ENCODE assay signal across 1 cellular context in the genomic region with DNA sequence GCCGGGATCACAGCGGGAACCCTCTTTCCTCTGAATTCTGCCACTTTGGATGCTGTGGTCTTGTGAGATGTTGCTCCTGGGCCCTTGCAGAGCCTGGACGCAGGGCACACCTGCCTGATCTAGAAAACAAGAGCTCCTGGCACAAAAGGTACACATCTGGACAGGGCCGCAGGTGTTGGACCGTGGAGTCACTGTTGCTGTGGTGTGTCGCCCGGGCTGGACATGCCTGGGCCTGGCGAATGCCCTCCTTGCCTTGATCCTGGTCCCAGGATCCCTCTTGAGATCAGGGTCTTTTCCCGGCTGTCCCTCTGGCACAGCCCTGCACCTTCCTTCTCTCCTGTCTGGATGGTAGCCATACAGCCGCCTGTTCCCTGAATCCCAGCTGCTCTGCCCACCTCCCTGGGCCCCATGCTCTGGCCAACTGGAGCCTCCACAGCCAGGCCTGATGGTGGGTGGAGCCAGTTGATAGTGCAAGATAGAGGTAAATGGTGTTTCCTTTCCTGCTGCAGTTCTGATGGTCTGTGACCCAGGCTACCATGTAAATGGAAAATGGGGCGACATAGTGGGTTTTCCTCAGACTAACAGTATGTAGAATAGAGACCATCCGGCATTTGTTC.
A peak's percentile ranks its signal among the peaks of the same experiment; 100 is the strongest.
TF ChIP-seq lines count a peak whose summit lies in the region.

No MANE protein-coding gene starts in this region.

TF ChIP-seq in HepG2, 621 proteins besides CTCF, POLR2A, EP300 and RAD21:
- TF ChIP-seq, protein P1, sequence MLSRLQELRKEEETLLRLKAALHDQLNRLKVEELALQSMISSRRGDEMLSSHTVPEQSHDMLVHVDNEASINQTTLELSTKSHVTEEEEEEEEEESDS (CRISPR knock-in tag; IDR thresholded peaks at IDR 0.05; ENCODE audit: borderline replicate concordance): no peak
- TF ChIP-seq JDP2 (CRISPR knock-in tag; IDR thresholded peaks at IDR 0.05; ENCODE audit: borderline replicate concordance) (no peak), RXRA (CRISPR knock-in tag; IDR thresholded peaks at IDR 0.05) (0 out of 2 replicates have a peak, but pooled peaks have one; percentile 13), FOSL1 (CRISPR knock-in tag; IDR thresholded peaks at IDR 0.05; ENCODE audit: borderline replicate concordance) (no peak), ZNF788 (CRISPR knock-in tag; IDR thresholded peaks at IDR 0.05; ENCODE audit: borderline replicate concordance) (no peak), DMAP1 (CRISPR knock-in tag; IDR thresholded peaks at IDR 0.05) (no peak), CREB1 (IDR thresholded peaks at IDR 0.05) (no peak), CREB1 (CRISPR knock-in tag; IDR thresholded peaks at IDR 0.05) (no peak), ZNF101 (CRISPR knock-in tag; IDR thresholded peaks at IDR 0.05; ENCODE audit: borderline replicate concordance, low read depth) (no peak), TMF1 (CRISPR knock-in tag; IDR thresholded peaks at IDR 0.05; ENCODE audit: low read depth) (no peak), XRCC5 (optimal IDR thresholded peaks at IDR 0.05; ENCODE audit: low read length) (no peak), TAF1 (CRISPR knock-in tag; IDR thresholded peaks at IDR 0.05) (0 out of 2 replicates have a peak, but pooled peaks have one; percentile 28), BHLHE40 (IDR thresholded peaks at IDR 0.05; ENCODE audit: low read length) (no peak), RBFOX2 (IDR thresholded peaks at IDR 0.05; ENCODE audit: low read depth, low read length) (peak; percentile 25; the same call in 1 of the 2 replicates), ZNF746 (CRISPR knock-in tag; IDR thresholded peaks at IDR 0.05) (no peak), SMYD3 (CRISPR knock-in tag; IDR thresholded peaks at IDR 0.05) (no peak), SOX13 (IDR thresholded peaks at IDR 0.05) (no peak), SOX13 (CRISPR knock-in tag; conservative IDR thresholded peaks at IDR 0.05 in 1 of 2, IDR thresholded peaks at IDR 0.05 in 1 of 2) (no peak), JARID2 (CRISPR knock-in tag; IDR thresholded peaks at IDR 0.05; ENCODE audit: insufficient replicate concordance) (no peak), PAF1 (CRISPR knock-in tag; IDR thresholded peaks at IDR 0.05) (0 out of 2 replicates have a peak, but pooled peaks have one; percentile 47), ZNF768 (CRISPR knock-in tag; IDR thresholded peaks at IDR 0.05) (peak; percentile 18; the same call in 1 of the 2 replicates), NFIC (IDR thresholded peaks at IDR 0.05; ENCODE audit: low read length) (no peak), POLR2AphosphoS2 (IDR thresholded peaks at IDR 0.05; ENCODE audit: low read depth, low read length) (0 out of 2 replicates have a peak, but pooled peaks have one; percentile 38), DPF2 (CRISPR knock-in tag; IDR thresholded peaks at IDR 0.05; ENCODE audit: borderline replicate concordance, low read depth) (no peak), ERF (CRISPR knock-in tag; IDR thresholded peaks at IDR 0.05) (peak; percentile 25; the same call in 1 of the 2 replicates), TBX2 (CRISPR knock-in tag; IDR thresholded peaks at IDR 0.05; ENCODE audit: borderline replicate concordance) (no peak), MBD4 (IDR thresholded peaks at IDR 0.05; ENCODE audit: borderline replicate concordance, low read length) (no peak), KDM2A (CRISPR knock-in tag; IDR thresholded peaks at IDR 0.05; ENCODE audit: borderline replicate concordance, low read depth) (0 out of 2 replicates have a peak, but pooled peaks have one; percentile 19), AGO2 (optimal IDR thresholded peaks at IDR 0.05; ENCODE audit: low read depth, low read length) (peak; percentile 15), ZNF709 (CRISPR knock-in tag; IDR thresholded peaks at IDR 0.05) (no peak), GATA4 (IDR thresholded peaks at IDR 0.05; ENCODE audit: borderline replicate concordance, low read depth) (no peak), ZNF891 (CRISPR knock-in tag; IDR thresholded peaks at IDR 0.05) (peak; percentile 42; the same call in 1 of the 2 replicates), NAIF1 (CRISPR knock-in tag; IDR thresholded peaks at IDR 0.05; ENCODE audit: borderline replicate concordance) (no peak), RFXANK (CRISPR knock-in tag; IDR thresholded peaks at IDR 0.05) (no peak), ZNF607 (CRISPR knock-in tag; IDR thresholded peaks at IDR 0.05; ENCODE audit: borderline replicate concordance) (no peak)
- TF ChIP-seq, protein P2, sequence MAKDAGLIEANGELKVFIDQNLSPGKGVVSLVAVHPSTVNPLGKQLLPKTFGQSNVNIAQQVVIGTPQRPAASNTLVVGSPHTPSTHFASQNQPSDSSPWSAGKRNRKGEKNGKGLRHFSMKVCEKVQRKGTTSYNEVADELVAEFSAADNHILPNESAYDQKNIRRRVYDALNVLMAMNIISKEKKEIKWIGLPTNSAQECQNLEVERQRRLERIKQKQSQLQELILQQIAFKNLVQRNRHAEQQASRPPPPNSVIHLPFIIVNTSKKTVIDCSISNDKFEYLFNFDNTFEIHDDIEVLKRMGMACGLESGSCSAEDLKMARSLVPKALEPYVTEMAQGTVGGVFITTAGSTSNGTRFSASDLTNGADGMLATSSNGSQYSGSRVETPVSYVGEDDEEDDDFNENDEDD (CRISPR knock-in tag; IDR thresholded peaks at IDR 0.05; ENCODE audit: borderline replicate concordance): no peak
- TF ChIP-seq, protein P3, sequence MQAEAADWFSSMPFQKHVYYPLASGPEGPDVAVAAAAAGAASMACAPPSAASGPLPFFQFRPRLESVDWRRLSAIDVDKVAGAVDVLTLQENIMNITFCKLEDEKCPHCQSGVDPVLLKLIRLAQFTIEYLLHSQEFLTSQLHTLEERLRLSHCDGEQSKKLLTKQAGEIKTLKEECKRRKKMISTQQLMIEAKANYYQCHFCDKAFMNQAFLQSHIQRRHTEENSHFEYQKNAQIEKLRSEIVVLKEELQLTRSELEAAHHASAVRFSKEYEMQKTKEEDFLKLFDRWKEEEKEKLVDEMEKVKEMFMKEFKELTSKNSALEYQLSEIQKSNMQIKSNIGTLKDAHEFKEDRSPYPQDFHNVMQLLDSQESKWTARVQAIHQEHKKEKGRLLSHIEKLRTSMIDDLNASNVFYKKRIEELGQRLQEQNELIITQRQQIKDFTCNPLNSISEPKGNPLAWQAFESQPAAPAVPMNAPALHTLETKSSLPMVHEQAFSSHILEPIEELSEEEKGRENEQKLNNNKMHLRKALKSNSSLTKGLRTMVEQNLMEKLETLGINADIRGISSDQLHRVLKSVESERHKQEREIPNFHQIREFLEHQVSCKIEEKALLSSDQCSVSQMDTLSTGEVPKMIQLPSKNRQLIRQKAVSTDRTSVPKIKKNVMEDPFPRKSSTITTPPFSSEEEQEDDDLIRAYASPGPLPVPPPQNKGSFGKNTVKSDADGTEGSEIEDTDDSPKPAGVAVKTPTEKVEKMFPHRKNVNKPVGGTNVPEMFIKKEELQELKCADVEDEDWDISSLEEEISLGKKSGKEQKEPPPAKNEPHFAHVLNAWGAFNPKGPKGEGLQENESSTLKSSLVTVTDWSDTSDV (CRISPR knock-in tag; IDR thresholded peaks at IDR 0.05): no peak
- TF ChIP-seq, protein P4, sequence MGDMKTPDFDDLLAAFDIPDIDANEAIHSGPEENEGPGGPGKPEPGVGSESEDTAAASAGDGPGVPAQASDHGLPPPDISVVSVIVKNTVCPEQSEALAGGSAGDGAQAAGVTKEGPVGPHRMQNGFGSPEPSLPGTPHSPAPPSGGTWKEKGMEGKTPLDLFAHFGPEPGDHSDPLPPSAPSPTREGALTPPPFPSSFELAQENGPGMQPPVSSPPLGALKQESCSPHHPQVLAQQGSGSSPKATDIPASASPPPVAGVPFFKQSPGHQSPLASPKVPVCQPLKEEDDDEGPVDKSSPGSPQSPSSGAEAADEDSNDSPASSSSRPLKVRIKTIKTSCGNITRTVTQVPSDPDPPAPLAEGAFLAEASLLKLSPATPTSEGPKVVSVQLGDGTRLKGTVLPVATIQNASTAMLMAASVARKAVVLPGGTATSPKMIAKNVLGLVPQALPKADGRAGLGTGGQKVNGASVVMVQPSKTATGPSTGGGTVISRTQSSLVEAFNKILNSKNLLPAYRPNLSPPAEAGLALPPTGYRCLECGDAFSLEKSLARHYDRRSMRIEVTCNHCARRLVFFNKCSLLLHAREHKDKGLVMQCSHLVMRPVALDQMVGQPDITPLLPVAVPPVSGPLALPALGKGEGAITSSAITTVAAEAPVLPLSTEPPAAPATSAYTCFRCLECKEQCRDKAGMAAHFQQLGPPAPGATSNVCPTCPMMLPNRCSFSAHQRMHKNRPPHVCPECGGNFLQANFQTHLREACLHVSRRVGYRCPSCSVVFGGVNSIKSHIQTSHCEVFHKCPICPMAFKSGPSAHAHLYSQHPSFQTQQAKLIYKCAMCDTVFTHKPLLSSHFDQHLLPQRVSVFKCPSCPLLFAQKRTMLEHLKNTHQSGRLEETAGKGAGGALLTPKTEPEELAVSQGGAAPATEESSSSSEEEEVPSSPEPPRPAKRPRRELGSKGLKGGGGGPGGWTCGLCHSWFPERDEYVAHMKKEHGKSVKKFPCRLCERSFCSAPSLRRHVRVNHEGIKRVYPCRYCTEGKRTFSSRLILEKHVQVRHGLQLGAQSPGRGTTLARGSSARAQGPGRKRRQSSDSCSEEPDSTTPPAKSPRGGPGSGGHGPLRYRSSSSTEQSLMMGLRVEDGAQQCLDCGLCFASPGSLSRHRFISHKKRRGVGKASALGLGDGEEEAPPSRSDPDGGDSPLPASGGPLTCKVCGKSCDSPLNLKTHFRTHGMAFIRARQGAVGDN (CRISPR knock-in tag; IDR thresholded peaks at IDR 0.05): peak; percentile 61
- TF ChIP-seq, protein P5, sequence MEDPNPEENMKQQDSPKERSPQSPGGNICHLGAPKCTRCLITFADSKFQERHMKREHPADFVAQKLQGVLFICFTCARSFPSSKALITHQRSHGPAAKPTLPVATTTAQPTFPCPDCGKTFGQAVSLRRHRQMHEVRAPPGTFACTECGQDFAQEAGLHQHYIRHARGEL (CRISPR knock-in tag; IDR thresholded peaks at IDR 0.05): no peak
- TF ChIP-seq, protein P6, sequence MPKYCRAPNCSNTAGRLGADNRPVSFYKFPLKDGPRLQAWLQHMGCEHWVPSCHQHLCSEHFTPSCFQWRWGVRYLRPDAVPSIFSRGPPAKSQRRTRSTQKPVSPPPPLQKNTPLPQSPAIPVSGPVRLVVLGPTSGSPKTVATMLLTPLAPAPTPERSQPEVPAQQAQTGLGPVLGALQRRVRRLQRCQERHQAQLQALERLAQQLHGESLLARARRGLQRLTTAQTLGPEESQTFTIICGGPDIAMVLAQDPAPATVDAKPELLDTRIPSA (CRISPR knock-in tag; IDR thresholded peaks at IDR 0.05; ENCODE audit: borderline replicate concordance): no peak
- TF ChIP-seq, protein P7, sequence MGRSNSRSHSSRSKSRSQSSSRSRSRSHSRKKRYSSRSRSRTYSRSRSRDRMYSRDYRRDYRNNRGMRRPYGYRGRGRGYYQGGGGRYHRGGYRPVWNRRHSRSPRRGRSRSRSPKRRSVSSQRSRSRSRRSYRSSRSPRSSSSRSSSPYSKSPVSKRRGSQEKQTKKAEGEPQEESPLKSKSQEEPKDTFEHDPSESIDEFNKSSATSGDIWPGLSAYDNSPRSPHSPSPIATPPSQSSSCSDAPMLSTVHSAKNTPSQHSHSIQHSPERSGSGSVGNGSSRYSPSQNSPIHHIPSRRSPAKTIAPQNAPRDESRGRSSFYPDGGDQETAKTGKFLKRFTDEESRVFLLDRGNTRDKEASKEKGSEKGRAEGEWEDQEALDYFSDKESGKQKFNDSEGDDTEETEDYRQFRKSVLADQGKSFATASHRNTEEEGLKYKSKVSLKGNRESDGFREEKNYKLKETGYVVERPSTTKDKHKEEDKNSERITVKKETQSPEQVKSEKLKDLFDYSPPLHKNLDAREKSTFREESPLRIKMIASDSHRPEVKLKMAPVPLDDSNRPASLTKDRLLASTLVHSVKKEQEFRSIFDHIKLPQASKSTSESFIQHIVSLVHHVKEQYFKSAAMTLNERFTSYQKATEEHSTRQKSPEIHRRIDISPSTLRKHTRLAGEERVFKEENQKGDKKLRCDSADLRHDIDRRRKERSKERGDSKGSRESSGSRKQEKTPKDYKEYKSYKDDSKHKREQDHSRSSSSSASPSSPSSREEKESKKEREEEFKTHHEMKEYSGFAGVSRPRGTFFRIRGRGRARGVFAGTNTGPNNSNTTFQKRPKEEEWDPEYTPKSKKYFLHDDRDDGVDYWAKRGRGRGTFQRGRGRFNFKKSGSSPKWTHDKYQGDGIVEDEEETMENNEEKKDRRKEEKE (IDR thresholded peaks at IDR 0.05): no peak
- TF ChIP-seq, protein P8, sequence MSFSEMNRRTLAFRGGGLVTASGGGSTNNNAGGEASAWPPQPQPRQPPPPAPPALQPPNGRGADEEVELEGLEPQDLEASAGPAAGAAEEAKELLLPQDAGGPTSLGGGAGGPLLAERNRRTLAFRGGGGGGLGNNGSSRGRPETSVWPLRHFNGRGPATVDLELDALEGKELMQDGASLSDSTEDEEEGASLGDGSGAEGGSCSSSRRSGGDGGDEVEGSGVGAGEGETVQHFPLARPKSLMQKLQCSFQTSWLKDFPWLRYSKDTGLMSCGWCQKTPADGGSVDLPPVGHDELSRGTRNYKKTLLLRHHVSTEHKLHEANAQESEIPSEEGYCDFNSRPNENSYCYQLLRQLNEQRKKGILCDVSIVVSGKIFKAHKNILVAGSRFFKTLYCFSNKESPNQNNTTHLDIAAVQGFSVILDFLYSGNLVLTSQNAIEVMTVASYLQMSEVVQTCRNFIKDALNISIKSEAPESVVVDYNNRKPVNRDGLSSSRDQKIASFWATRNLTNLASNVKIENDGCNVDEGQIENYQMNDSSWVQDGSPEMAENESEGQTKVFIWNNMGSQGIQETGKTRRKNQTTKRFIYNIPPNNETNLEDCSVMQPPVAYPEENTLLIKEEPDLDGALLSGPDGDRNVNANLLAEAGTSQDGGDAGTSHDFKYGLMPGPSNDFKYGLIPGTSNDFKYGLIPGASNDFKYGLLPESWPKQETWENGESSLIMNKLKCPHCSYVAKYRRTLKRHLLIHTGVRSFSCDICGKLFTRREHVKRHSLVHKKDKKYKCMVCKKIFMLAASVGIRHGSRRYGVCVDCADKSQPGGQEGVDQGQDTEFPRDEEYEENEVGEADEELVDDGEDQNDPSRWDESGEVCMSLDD (CRISPR knock-in tag; IDR thresholded peaks at IDR 0.05; ENCODE audit: borderline replicate concordance): no peak
- TF ChIP-seq, protein P9, sequence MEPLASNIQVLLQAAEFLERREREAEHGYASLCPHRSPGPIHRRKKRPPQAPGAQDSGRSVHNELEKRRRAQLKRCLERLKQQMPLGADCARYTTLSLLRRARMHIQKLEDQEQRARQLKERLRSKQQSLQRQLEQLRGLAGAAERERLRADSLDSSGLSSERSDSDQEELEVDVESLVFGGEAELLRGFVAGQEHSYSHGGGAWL (CRISPR knock-in tag; IDR thresholded peaks at IDR 0.05): no peak
- TF ChIP-seq, protein P10, sequence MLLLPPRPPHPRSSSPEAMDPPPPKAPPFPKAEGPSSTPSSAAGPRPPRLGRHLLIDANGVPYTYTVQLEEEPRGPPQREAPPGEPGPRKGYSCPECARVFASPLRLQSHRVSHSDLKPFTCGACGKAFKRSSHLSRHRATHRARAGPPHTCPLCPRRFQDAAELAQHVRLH (CRISPR knock-in tag; IDR thresholded peaks at IDR 0.05; ENCODE audit: borderline replicate concordance, low read depth): no peak
TF ChIP-seq in HepG2: peak in this region for 11.
